In the genomic region with DNA sequence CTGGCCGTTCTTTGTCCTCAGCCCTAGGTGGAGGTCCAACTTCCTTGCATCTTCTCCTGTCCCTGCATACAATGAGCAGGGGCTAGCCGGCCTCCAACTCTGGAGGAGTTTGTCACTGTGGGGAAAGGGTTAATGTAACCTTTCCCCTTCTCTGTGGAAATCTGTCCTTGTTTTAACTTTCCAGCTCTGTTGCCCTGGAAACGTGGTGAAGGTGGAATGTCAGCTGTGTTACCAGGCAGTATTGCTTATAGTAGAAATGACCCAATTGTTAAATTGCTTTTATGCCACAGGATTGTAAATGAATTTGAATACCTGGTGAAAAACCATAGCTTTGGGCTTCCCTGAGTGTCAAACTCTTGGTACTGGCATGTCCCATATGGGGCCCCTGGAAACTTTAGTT, we compare ENCODE assay signal across 1 cellular context.
TF ChIP-seq lines count a peak whose summit lies in the region.

No MANE protein-coding gene starts in this region.

TF ChIP-seq in IMR-90, 13 proteins besides CTCF, POLR2A, EP300 and RAD21:
- TF ChIP-seq SMC3 (IDR thresholded peaks at IDR 0.05; ENCODE audit: low read depth, low read length), result no peak
- TF ChIP-seq RFX5 (IDR thresholded peaks at IDR 0.05; ENCODE audit: low read depth, low read length), result no peak
- TF ChIP-seq RCOR1 (IDR thresholded peaks at IDR 0.05; ENCODE audit: insufficient replicate concordance, low read length), result no peak
- no peak for TF ChIP-seq NFE2L2 (IDR thresholded peaks at IDR 0.05; ENCODE audit: low read depth, low read length)
- TF ChIP-seq ELK1 (IDR thresholded peaks at IDR 0.05; ENCODE audit: borderline replicate concordance, low read depth, low read length), result no peak
- no peak for TF ChIP-seq FOS (IDR thresholded peaks at IDR 0.05; ENCODE audit: low read depth, low read length)
- no peak for TF ChIP-seq MXI1 (IDR thresholded peaks at IDR 0.05; ENCODE audit: borderline replicate concordance, low read depth, low read length)
